8 cellular contexts compared by ENCODE assay signal in the genomic region with DNA sequence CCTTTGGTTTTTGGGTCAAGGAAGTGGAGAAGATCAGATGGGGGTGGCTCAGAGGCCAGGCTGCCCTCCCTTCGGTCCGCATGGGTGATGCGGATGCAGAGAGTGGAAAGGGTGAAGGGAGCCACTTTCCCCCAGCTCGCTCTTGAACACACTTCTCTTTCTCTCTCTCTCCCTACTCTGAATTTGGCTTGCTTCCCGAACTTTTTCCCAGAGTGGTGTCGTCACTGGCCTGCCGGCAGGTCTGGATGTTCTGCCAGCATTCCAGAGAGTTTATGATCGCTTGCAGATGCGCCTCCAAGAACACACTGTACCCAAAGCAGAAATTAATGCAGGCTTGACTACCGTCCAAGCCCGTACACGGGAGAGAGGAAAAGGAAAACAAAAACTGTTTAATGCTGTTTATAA.
A peak's percentile ranks its signal among the peaks of the same experiment; 100 is the strongest.
DNase-seq lines count a peak whose midpoint lies in the region; ATAC-seq and TF ChIP-seq lines count a peak whose summit lies in the region.

No MANE protein-coding gene starts in this region.

- ATAC-seq in lung (ENCODE audit: insufficient read depth, low FRiP score) (peak; percentile 69), GM21786 (IDR thresholded peaks at IDR 0.05; ENCODE audit: unreplicated experiment) (no peak), HG02884 (IDR thresholded peaks at IDR 0.05; ENCODE audit: unreplicated experiment) (no peak)
- no peak for ATAC-seq in activated T-helper 17 cell treated with anti-CD3 and anti-CD28 coated beads, Interleukin-2, amount 50 U/mL, for 72 hours (replicated peaks)

- 17 to 53% methylated on average over 12 of the region's 12 CpGs for WGBS in lung, 2 donors
- 4 to 18% methylated on average over 4 to 12 of the region's 12 CpGs for WGBS in transverse colon (ENCODE audit: low coverage in 1 of 2), 2 donors

- H3K27ac ChIP-seq in lung (ENCODE audit: low read depth in 1 of 2, low read length in 1 of 2) (peak overlapping the region; percentile 95 to 99), transverse colon (peak overlapping the region; percentile 94 to 96 (median 96))

- peak; percentile 62 for TF ChIP-seq POLR2A in transverse colon (IDR thresholded peaks at IDR 0.05)

- H3K9me3 ChIP-seq in lung (ENCODE audit: control insufficient read depth in 2 of 2, insufficient read depth in 1 of 2, low read length in 1 of 2) (no peaks in the 10 kb centered on the region), transverse colon (no peaks in the 10 kb centered on the region)

- H3K36me3 ChIP-seq in lung (ENCODE audit: control insufficient read depth in 2 of 2, insufficient read depth in 2 of 2, low read length in 2 of 2) (peaks cover 0 to 13% of the 10 kb centered on the region in 2 donors), transverse colon (no peaks in the 10 kb centered on the region)

- H3K36me3 Mint-ChIP-seq in activated T-helper 17 cell treated with anti-CD3 and anti-CD28 coated beads, Interleukin-2, amount 50 U/mL, for 72 hours (ENCODE audit: low read depth): peaks cover 6% of the 10 kb centered on the region

- no peaks in the 10 kb centered on the region for H3K9me3 Mint-ChIP-seq in activated T-helper 17 cell treated with anti-CD3 and anti-CD28 coated beads, Interleukin-2, amount 50 U/mL, for 72 hours

- TF ChIP-seq CTCF in lung (IDR thresholded peaks at IDR 0.05; ENCODE audit: control extremely low read depth, extremely low read depth) (no peak), transverse colon (IDR thresholded peaks at IDR 0.05) (no peak)

- H3K4me3 ChIP-seq in lung: no peak overlapping the region
- peak overlapping the region in 1 of 4 donors; percentile 10 for H3K4me3 ChIP-seq in transverse colon

- no peak overlapping the region for H3K4me3 Mint-ChIP-seq in activated T-helper 17 cell treated with anti-CD3 and anti-CD28 coated beads, Interleukin-2, amount 50 U/mL, for 72 hours

- H3K4me1 Mint-ChIP-seq in activated T-helper 17 cell treated with anti-CD3 and anti-CD28 coated beads, Interleukin-2, amount 50 U/mL, for 72 hours: peaks cover 44% of the 10 kb centered on the region

- DNase-seq in DMS53 treated with DMSO at 0.1 percent for 48 hours (lab: John Stamatoyannopoulos, UW; ENCODE audit: unreplicated experiment) (peak; percentile 62), NCI-H446 treated with DMSO at 0.1 percent for 48 hours (lab: John Stamatoyannopoulos, UW) (peak; percentile 97), dedifferentiated amniotic fluid mesenchymal stem cell (ENCODE audit: extremely low spot score) (peak; percentile 95), lung (ENCODE audit: low spot score) (peak; percentile 92), transverse colon (peak; percentile 92)

- no peak overlapping the region for H3K27ac Mint-ChIP-seq in activated T-helper 17 cell treated with anti-CD3 and anti-CD28 coated beads, Interleukin-2, amount 50 U/mL, for 72 hours

- intact Hi-C loops in transverse colon (cut with DNase I; ENCODE audit: low total_unique reads): loop anchor here (5.0 kb wide), 1 partner anchor 35 kb away; no protein-coding TSS in a partner anchor

- no peaks in the 10 kb centered on the region for H3K27me3 Mint-ChIP-seq in activated T-helper 17 cell treated with anti-CD3 and anti-CD28 coated beads, Interleukin-2, amount 50 U/mL, for 72 hours

- H3K4me1 ChIP-seq in lung (ENCODE audit: control insufficient read depth in 2 of 2, insufficient read depth in 2 of 2, low read length in 2 of 2) (peaks cover 59 to 60% of the 10 kb centered on the region in 2 donors), transverse colon (peaks cover 87 to 95% (median 92%) of the 10 kb centered on the region in 4 donors)

- H3K27me3 ChIP-seq in lung (ENCODE audit: control insufficient read depth, insufficient read depth) (no peaks in the 10 kb centered on the region), transverse colon (no peaks in the 10 kb centered on the region)

- TF ChIP-seq EP300 in transverse colon (IDR thresholded peaks at IDR 0.05; ENCODE audit: low read depth): peak; percentile 100

- in situ Hi-C loops in transverse colon (cut with MboI; ENCODE audit: low pct_ligation_motif_present in 1 of 4, low pct_unique_long_range_greater_than_20kb in 1 of 4, low sequenced_read_pairs in 3 of 4): no loop called here
